Comparison of ENCODE assay signal across 17 cellular contexts in the genomic region with DNA sequence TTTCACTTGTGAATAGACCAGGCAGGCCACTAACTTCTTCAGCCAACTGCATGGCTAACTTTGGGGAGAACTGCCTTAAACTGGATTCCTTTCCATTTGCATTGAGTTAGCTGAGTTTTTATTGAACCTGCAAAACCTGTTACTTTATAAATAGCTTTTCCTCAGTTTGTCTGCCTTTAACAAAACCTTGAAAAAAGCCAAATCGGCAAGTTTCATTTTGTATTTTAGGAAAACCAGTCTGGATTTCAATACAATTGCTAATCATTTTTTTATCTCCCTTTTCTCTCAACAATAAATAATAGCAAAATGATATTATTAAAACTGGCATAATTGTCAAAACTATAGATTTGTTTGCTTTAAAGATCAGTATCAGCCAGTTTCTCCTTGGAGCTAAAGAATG.
DNase-seq lines count a peak whose midpoint lies in the region; ATAC-seq and TF ChIP-seq lines count a peak whose summit lies in the region.
"Had no signal": no experiment of that assay in that cellular context is flagged by ENCODE, and none has a peak within 500 bp of the region (broad histone marks: within the 10 kb centered on the region; RNA-seq: fewer than 3 reads in every experiment).

No MANE protein-coding gene starts in this region.

- H3K36me3 ChIP-seq in KOPT-K1 (ENCODE audit: insufficient read depth, low read length) (no peaks in the 10 kb centered on the region), breast epithelium (no peaks in the 10 kb centered on the region)
- H3K36me3 ChIP-seq: BLaER1 treated with 17β-estradiol and CSF1 and Interleukin-3, amounts not matched to agents 10 nM and 100 nM had no signal

- peaks cover 26% of the 10 kb centered on the region for H3K4me1 Mint-ChIP-seq in activated CD4-positive, alpha-beta T cell treated with anti-CD3 and anti-CD28 coated beads, Interleukin-2, amount 10 ng/mL, durations not matched to agents 7 days and 5 days
- peaks cover 6% of the 10 kb centered on the region for H3K4me1 Mint-ChIP-seq in activated T-helper 17 cell treated with anti-CD3 and anti-CD28 coated beads, Interleukin-2, amount 50 U/mL, for 72 hours
- H3K4me1 Mint-ChIP-seq in activated T-cell treated with anti-CD3 and anti-CD28 coated beads, Interleukin-2, amount 50 U/mL, for 24 hours (ENCODE audit: low read depth): peaks cover 12% of the 10 kb centered on the region

- ATAC-seq in activated T-helper 17 cell treated with anti-CD3 and anti-CD28 coated beads, Interleukin-2, amount 50 U/mL, for 72 hours (replicated peaks): no peak
- no peak for ATAC-seq in GM19324 (IDR thresholded peaks at IDR 0.05; ENCODE audit: low FRiP score, unreplicated experiment)

- no peaks in the 10 kb centered on the region for H3K9me3 ChIP-seq in KOPT-K1 (ENCODE audit: insufficient read depth, low read length, poor library complexity, severe bottlenecking)
- H3K9me3 ChIP-seq in breast epithelium: no peaks in the 10 kb centered on the region
- H3K9me3 ChIP-seq: BLaER1 treated with 17β-estradiol and CSF1 and Interleukin-3, amounts not matched to agents 10 nM and 100 nM had no signal

- no peaks in the 10 kb centered on the region for H3K4me1 ChIP-seq in breast epithelium

- H3K4me3 Mint-ChIP-seq in activated CD4-positive, alpha-beta T cell treated with anti-CD3 and anti-CD28 coated beads, Interleukin-2, amount 10 ng/mL, durations not matched to agents 7 days and 5 days: no peak overlapping the region
- H3K4me3 Mint-ChIP-seq in activated T-helper 17 cell treated with anti-CD3 and anti-CD28 coated beads, Interleukin-2, amount 50 U/mL, for 72 hours: peak overlapping the region; percentile 52
- H3K4me3 Mint-ChIP-seq in activated T-cell treated with anti-CD3 and anti-CD28 coated beads, Interleukin-2, amount 50 U/mL, for 24 hours: no peak overlapping the region
- H3K4me3 Mint-ChIP-seq: HFFc6 had no signal

- H3K36me3 Mint-ChIP-seq in activated CD4-positive, alpha-beta T cell treated with anti-CD3 and anti-CD28 coated beads, Interleukin-2, amount 10 ng/mL, durations not matched to agents 7 days and 5 days (ENCODE audit: low read depth): no peaks in the 10 kb centered on the region
- no peaks in the 10 kb centered on the region for H3K36me3 Mint-ChIP-seq in activated T-helper 17 cell treated with anti-CD3 and anti-CD28 coated beads, Interleukin-2, amount 50 U/mL, for 72 hours (ENCODE audit: low read depth)
- H3K36me3 Mint-ChIP-seq in activated T-cell treated with anti-CD3 and anti-CD28 coated beads, Interleukin-2, amount 50 U/mL, for 24 hours (ENCODE audit: low read depth): peaks cover 3% of the 10 kb centered on the region

- H3K9me3 Mint-ChIP-seq in activated CD4-positive, alpha-beta T cell treated with anti-CD3 and anti-CD28 coated beads, Interleukin-2, amount 10 ng/mL, durations not matched to agents 7 days and 5 days: peaks cover 3% of the 10 kb centered on the region
- H3K9me3 Mint-ChIP-seq in activated T-helper 17 cell treated with anti-CD3 and anti-CD28 coated beads, Interleukin-2, amount 50 U/mL, for 72 hours: no peaks in the 10 kb centered on the region
- no peaks in the 10 kb centered on the region for H3K9me3 Mint-ChIP-seq in activated T-cell treated with anti-CD3 and anti-CD28 coated beads, Interleukin-2, amount 50 U/mL, for 24 hours
- H3K9me3 Mint-ChIP-seq: CD4-positive, alpha-beta T cell; HFFc6 had no signal

- TF ChIP-seq POLR2A in breast epithelium (IDR thresholded peaks at IDR 0.05): no peak

- intact Hi-C loops in breast epithelium (cut with DNase I; ENCODE audit: low total_unique reads): no loop called here

- H3K27ac ChIP-seq in KOPT-K1 (ENCODE audit: low read depth, low read length, poor library complexity, severe bottlenecking): peak overlapping the region; percentile 44
- no peak overlapping the region for H3K27ac ChIP-seq in breast epithelium
- H3K27ac ChIP-seq: BLaER1 treated with 17β-estradiol and CSF1 and Interleukin-3, amounts not matched to agents 10 nM and 100 nM had no signal

- no peaks in the 10 kb centered on the region for H3K27me3 Mint-ChIP-seq in activated CD4-positive, alpha-beta T cell treated with anti-CD3 and anti-CD28 coated beads, Interleukin-2, amount 10 ng/mL, durations not matched to agents 7 days and 5 days
- H3K27me3 Mint-ChIP-seq in activated T-helper 17 cell treated with anti-CD3 and anti-CD28 coated beads, Interleukin-2, amount 50 U/mL, for 72 hours: no peaks in the 10 kb centered on the region
- no peaks in the 10 kb centered on the region for H3K27me3 Mint-ChIP-seq in activated T-cell treated with anti-CD3 and anti-CD28 coated beads, Interleukin-2, amount 50 U/mL, for 24 hours
- H3K27me3 Mint-ChIP-seq: CD4-positive, alpha-beta T cell had no signal

- POLR2A ChIA-PET in activated CD4-positive, alpha-beta T cell treated with anti-CD3 and anti-CD28 coated beads, Interleukin-2, amount 10 ng/mL, durations not matched to agents 7 days and 5 days (lab: Charles Lee): no interaction called here

- TF ChIP-seq CTCF in breast epithelium (IDR thresholded peaks at IDR 0.05): no peak

- H3K27me3 ChIP-seq in breast epithelium: no peaks in the 10 kb centered on the region
- H3K27me3 ChIP-seq: BLaER1 treated with 17β-estradiol and CSF1 and Interleukin-3, amounts not matched to agents 10 nM and 100 nM had no signal

- DNase-seq in activated CD4-positive, alpha-beta T cell treated with anti-CD3 and anti-CD28 coated beads, Interleukin-2, amount 10 ng/mL, durations not matched to agents 7 days and 5 days: no peak
- no peak for DNase-seq in activated CD4-positive, alpha-beta T cell treated with anti-CD3 and anti-CD28 coated beads, Interleukin-2, amount 50 U/mL, for 4 hours
- DNase-seq in activated T-cell treated with anti-CD3 and anti-CD28 coated beads, Interleukin-2, amount 50 U/mL, for 24 hours: no peak
- DNase-seq in breast epithelium (ENCODE audit: low spot score in 2 of 2): no peak
- DNase-seq: 8988T; ACHN; Calu3; CD4-positive, alpha-beta T cell; DMS 273 treated with DMSO at 0.1 percent for 48 hours; DMS79 treated with DMSO at 0.1 percent for 48 hours; GDM1; HCEC 1CT; HFFc6 had no signal

- peak overlapping the region; percentile 80 for H3K27ac Mint-ChIP-seq in activated CD4-positive, alpha-beta T cell treated with anti-CD3 and anti-CD28 coated beads, Interleukin-2, amount 10 ng/mL, durations not matched to agents 7 days and 5 days
- H3K27ac Mint-ChIP-seq in activated T-helper 17 cell treated with anti-CD3 and anti-CD28 coated beads, Interleukin-2, amount 50 U/mL, for 72 hours: peak overlapping the region; percentile 65
- no peak overlapping the region for H3K27ac Mint-ChIP-seq in activated T-cell treated with anti-CD3 and anti-CD28 coated beads, Interleukin-2, amount 50 U/mL, for 24 hours
- H3K27ac Mint-ChIP-seq: CD4-positive, alpha-beta T cell; HFFc6 had no signal

- no peak overlapping the region for H3K4me3 ChIP-seq in breast epithelium
- H3K4me3 ChIP-seq: BLaER1 treated with 17β-estradiol and CSF1 and Interleukin-3, amounts not matched to agents 10 nM and 100 nM had no signal

- CTCF ChIA-PET in activated CD4-positive, alpha-beta T cell treated with anti-CD3 and anti-CD28 coated beads, Interleukin-2, amount 10 ng/mL, durations not matched to agents 7 days and 5 days (lab: Charles Lee): interaction anchor here (0.7 to 1.1 kb wide), 4 partner anchors 13 to 356 kb away, joined by 3 to 5 read pairs (median 4); no protein-coding TSS in a partner anchor
